ENCODE assay signal across 22 cellular contexts in genomic region chr5:115801984-115802383, GRCh38. TPM values are rescaled to one million over a fixed set of nuclear protein-coding genes. Genes with fewer than 3 reads are reported as not detected.
"Had no signal": no experiment of that assay in that cellular context is flagged by ENCODE, and none has a peak within 500 bp of the region (broad histone marks: within the 10 kb centered on the region; RNA-seq: fewer than 3 reads in every experiment).

No MANE protein-coding gene starts in this region.

- ATAC-seq: effector memory CD8-positive, alpha-beta T cell; foreskin keratinocyte; gastroesophageal sphincter; heart left ventricle; left cardiac atrium; lower lobe of right lung; mucosa of descending colon had no signal

- H3K4me3 Mint-ChIP-seq: dendritic cell treated with granulocyte-macrophage colony-stimulating factor and Interleukin-4, amounts not matched to agents 40 ng/mL and 50 ng/mL, for 4 days; effector memory CD8-positive, alpha-beta T cell; endodermal cell; immature natural killer cell; mesothelial cell of epicardium; naive B cell had no signal

- H3K27me3 ChIP-seq: colonic mucosa, esophagus muscularis mucosa, gastroesophageal sphincter, heart left ventricle, hepatocyte had no signal

- H2AFZ ChIP-seq: hepatocyte had no signal

- H3K4me3 ChIP-seq: colonic mucosa, esophagus muscularis mucosa, gastroesophageal sphincter, heart left ventricle, hepatocyte, left ventricle myocardium inferior, lower lobe of right lung, mucosa of descending colon had no signal

- H3K4me2 ChIP-seq: hepatocyte had no signal

- H3K36me3 ChIP-seq: colonic mucosa, esophagus muscularis mucosa, gastroesophageal sphincter, left ventricle myocardium inferior, lower lobe of right lung had no signal

- H3K27ac ChIP-seq: colonic mucosa, esophagus muscularis mucosa, foreskin keratinocyte, gastroesophageal sphincter, heart left ventricle, hepatocyte, left ventricle myocardium inferior, lower lobe of right lung had no signal

- H3K4me1 Mint-ChIP-seq: immature natural killer cell, naive B cell had no signal

- H3K36me3 Mint-ChIP-seq: immature natural killer cell, naive B cell had no signal

- H3K9me3 ChIP-seq: colonic mucosa, esophagus muscularis mucosa, gastroesophageal sphincter, heart left ventricle, left ventricle myocardium inferior, lower lobe of right lung, mucosa of descending colon had no signal

- H3K27ac Mint-ChIP-seq: dendritic cell treated with granulocyte-macrophage colony-stimulating factor and Interleukin-4, amounts not matched to agents 40 ng/mL and 50 ng/mL, for 4 days; effector memory CD8-positive, alpha-beta T cell; endodermal cell; immature natural killer cell; mesothelial cell of epicardium had no signal

- H3K4me1 ChIP-seq: colonic mucosa, esophagus muscularis mucosa, foreskin keratinocyte, gastroesophageal sphincter, left ventricle myocardium inferior, lower lobe of right lung had no signal

- DNase-seq: cerebellar nuclear complex; colonic mucosa; cortex of kidney; effector CD8-positive, alpha-beta T cell; effector memory CD8-positive, alpha-beta T cell; endodermal cell; foreskin keratinocyte; heart left ventricle; hypothalamus; immature natural killer cell; left cardiac atrium; left ventricle myocardium inferior; lower lobe of right lung; mucosa of descending colon; naive B cell had no signal

- H3K79me2 ChIP-seq: hepatocyte had no signal

- H3K9me3 Mint-ChIP-seq: effector memory CD8-positive, alpha-beta T cell; endodermal cell; immature natural killer cell; mesothelial cell of epicardium; naive B cell had no signal

RNA-seq across cellular contexts. Expression of gene CDO1, which starts 14.5 kb away (rescaled TPM):
- total RNA-seq: lung microvascular endothelial cell had no signal
- polyA plus RNA-seq: immature natural killer cell, keratinocyte had no signal
